ENCODE assay signal across 8 cellular contexts in the genomic region with DNA sequence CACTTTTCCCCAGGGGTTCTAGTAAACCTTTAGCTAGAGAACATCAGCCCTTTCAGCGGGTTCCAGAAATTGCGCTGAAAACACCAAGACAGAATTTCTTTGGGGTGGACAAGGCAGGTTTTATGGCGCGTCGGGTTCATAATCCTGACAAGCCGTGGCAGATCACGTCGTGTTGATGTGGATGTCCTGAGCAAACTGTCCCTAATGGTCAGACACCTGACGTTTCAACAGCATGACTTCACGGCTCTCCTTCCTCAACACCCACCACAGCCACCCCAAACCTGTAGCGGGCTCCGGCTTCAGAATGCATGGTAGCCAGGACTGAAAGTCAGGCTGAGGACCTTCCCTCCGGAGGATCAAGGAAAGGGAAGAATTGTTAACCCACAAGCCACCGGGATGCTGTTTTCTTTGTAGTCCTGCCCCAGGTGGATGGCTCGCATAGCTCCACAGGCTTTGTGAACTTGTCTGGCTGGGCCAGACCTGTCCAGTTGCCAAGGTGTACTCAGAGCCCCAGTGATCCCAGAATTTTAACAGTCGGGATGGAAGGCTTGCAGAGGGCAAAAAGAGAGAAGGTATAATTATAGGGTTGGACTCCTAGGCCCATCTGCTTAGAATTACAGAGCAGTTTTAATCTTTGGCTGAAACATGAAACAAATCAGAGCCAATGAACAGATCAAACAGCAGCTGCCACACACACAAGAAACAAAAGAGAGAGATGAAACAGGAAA. TPM values are rescaled to one million over a fixed set of nuclear protein-coding genes. Genes with fewer than 3 reads are reported as not detected.
DNase-seq lines count a peak whose midpoint lies in the region; ATAC-seq and TF ChIP-seq lines count a peak whose summit lies in the region.

No MANE protein-coding gene starts in this region.

- peaks cover 0 to 14% (median 3%) of the 10 kb centered on the region in 7 donors for H3K9me3 Mint-ChIP-seq in CD14-positive monocyte

- H3K27ac Mint-ChIP-seq in CD14-positive monocyte = no peak overlapping the region

- peaks cover 17 to 75% (median 27%) of the 10 kb centered on the region in 3 donors for H3K4me1 ChIP-seq in esophagus squamous epithelium
- peaks cover 11 to 12% of the 10 kb centered on the region in 2 experiments for H3K4me1 ChIP-seq in trophoblast cell (ENCODE audit: control insufficient read depth in 1 of 2, insufficient read depth in 2 of 2, low read length in 2 of 2)

- no peak overlapping the region for H3K23ac ChIP-seq in trophoblast cell (ENCODE audit: low read length)

- no peaks in the 10 kb centered on the region for H3K36me3 ChIP-seq in esophagus squamous epithelium
- H3K36me3 ChIP-seq in trophoblast cell (ENCODE audit: control insufficient read depth in 1 of 2, insufficient read depth in 2 of 2, low read length in 2 of 2) = no peaks in the 10 kb centered on the region
- H3K36me3 ChIP-seq in brain microvascular endothelial cell (replicated peaks) = no peaks in the 10 kb centered on the region

- no peak overlapping the region for H2BK120ac ChIP-seq in trophoblast cell (ENCODE audit: insufficient read depth, low read length, poor library complexity)

- no peak overlapping the region for H3K14ac ChIP-seq in trophoblast cell (ENCODE audit: low read length)

- H2BK5ac ChIP-seq in trophoblast cell (ENCODE audit: low read depth, low read length, poor library complexity) = no peak overlapping the region

- DNase-seq in CD14-positive monocyte (ENCODE audit: low spot score) (no peak), NCI-H748 (lab: John Stamatoyannopoulos, UW; ENCODE audit: unreplicated experiment) (peak; percentile 37), esophagus squamous epithelium (lab: John Stamatoyannopoulos, UW) (no peak), trophoblast cell (no peak), G401 (ENCODE audit: low spot score) (no peak), glomerular visceral epithelial cell (ENCODE audit: extremely low spot score) (no peak), brain microvascular endothelial cell (no peak)

- peaks cover 2% of the 10 kb centered on the region for H3K79me2 ChIP-seq in trophoblast cell (ENCODE audit: control insufficient read depth, insufficient read depth, low read length, poor library complexity)

- H3K27me3 Mint-ChIP-seq in CD14-positive monocyte (ENCODE audit: low read depth in 3 of 3) = peaks cover 57 to 74% (median 65%) of the 10 kb centered on the region in 3 donors

- H3K27ac ChIP-seq in esophagus squamous epithelium (peak overlapping the region; percentile 87 to 94 (median 90)), trophoblast cell (ENCODE audit: low read depth, low read length) (no peak overlapping the region), brain microvascular endothelial cell (no peak overlapping the region)

- H3K36me3 Mint-ChIP-seq in CD14-positive monocyte = peaks cover 3 to 13% of the 10 kb centered on the region in 2 donors

- no peak overlapping the region for H2AFZ ChIP-seq in trophoblast cell (ENCODE audit: insufficient read depth, low read length, poor library complexity)

- intact Hi-C loops in CD14-positive monocyte (cut with micrococcal nuclease) = no loop called here
- intact Hi-C loops in esophagus squamous epithelium (cut with DNase I) = no loop called here

- TF ChIP-seq CTCF in CD14-positive monocyte (IDR thresholded peaks at IDR 0.05) (no peak), esophagus squamous epithelium (IDR thresholded peaks at IDR 0.05) (no peak), brain microvascular endothelial cell (IDR thresholded peaks at IDR 0.05; ENCODE audit: low read depth, low read length, missing control alignments) (no peak)

- H3K4me1 Mint-ChIP-seq in CD14-positive monocyte = peaks cover 16% of the 10 kb centered on the region

- H2BK12ac ChIP-seq in trophoblast cell (ENCODE audit: low read length) = no peak overlapping the region

- ATAC-seq in HG02938 (IDR thresholded peaks at IDR 0.05; ENCODE audit: unreplicated experiment) = no peak

- no peak overlapping the region for H2AK5ac ChIP-seq in trophoblast cell (ENCODE audit: low read length)

- H4K91ac ChIP-seq in trophoblast cell (ENCODE audit: low read depth, low read length) = no peak overlapping the region

- peaks cover 3% of the 10 kb centered on the region for H3K79me1 ChIP-seq in trophoblast cell (ENCODE audit: low read length)

- no peak overlapping the region for H4K12ac ChIP-seq in trophoblast cell (ENCODE audit: low read depth, low read length)

- H3K4me2 ChIP-seq in trophoblast cell (ENCODE audit: low read length) = peak overlapping the region; percentile 97

- H3K9ac ChIP-seq in trophoblast cell (ENCODE audit: low read length) = no peak overlapping the region

- H4K8ac ChIP-seq in trophoblast cell (ENCODE audit: low read depth, low read length) = no peak overlapping the region

- peak overlapping the region; percentile 89 to 94 for H3K4me3 Mint-ChIP-seq in CD14-positive monocyte

- H3K27me3 ChIP-seq in esophagus squamous epithelium = no peaks in the 10 kb centered on the region
- H3K27me3 ChIP-seq in trophoblast cell (ENCODE audit: insufficient read depth, low read length) = peaks cover 11% of the 10 kb centered on the region
- H3K27me3 ChIP-seq in brain microvascular endothelial cell (replicated peaks) = peaks cover 56% of the 10 kb centered on the region

- peak overlapping the region; percentile 63 to 91 (median 78) for H3K4me3 ChIP-seq in esophagus squamous epithelium
- no peak overlapping the region for H3K4me3 ChIP-seq in trophoblast cell (ENCODE audit: low read depth, low read length)
- no peak overlapping the region for H3K4me3 ChIP-seq in brain microvascular endothelial cell (ENCODE audit: low read depth, low read length)

- WGBS in esophagus squamous epithelium, 2 donors = 9 to 13% methylated on average over 12 to 14 of the region's 16 CpGs
- no CpG with 5 or more reads among the region's 16 CpGs for WGBS in trophoblast cell (ENCODE audit: extremely low coverage, insufficient coverage, insufficient read length)

- H3K9me3 ChIP-seq in esophagus squamous epithelium = no peaks in the 10 kb centered on the region
- H3K9me3 ChIP-seq in trophoblast cell (ENCODE audit: insufficient read depth, low read depth, low read length) = peaks cover 3% of the 10 kb centered on the region

- no peak overlapping the region for H3K18ac ChIP-seq in trophoblast cell (ENCODE audit: low read length)

- in situ Hi-C loops in G401 (cut with HindIII; ENCODE audit: low sequenced_read_pairs) (no loop called here), brain microvascular endothelial cell (cut with HindIII; ENCODE audit: low pct_ligation_motif_present, low sequenced_read_pairs) (no loop called here)

- no peak overlapping the region for H3K4ac ChIP-seq in trophoblast cell (ENCODE audit: low read depth, low read length)

- TF ChIP-seq POLR2A in esophagus squamous epithelium (IDR thresholded peaks at IDR 0.05) = no peak

RNA-seq across cellular contexts. Expression of a gene that starts 1.5 kb away (rescaled TPM):
- polyA plus RNA-seq in CD14-positive monocyte = 1 to 10 TPM; 1.2 to 4.8 TPM
- 10 to 100 TPM; 16.5 to 76.5 (median 41.4) TPM for total RNA-seq in esophagus squamous epithelium
- 0.81 and 1.4 TPM in 2 replicates for polyA plus RNA-seq in trophoblast cell (2013)
- not detected in 2 replicates for total RNA-seq in G401 (2014; rRNA removed; shearing (Covaris generic))

Comparison
In these comparisons a context has a peak if more than half of its experiments do, and no peak if none do; other contexts are left out.
1. H3K27ac ChIP-seq: peak in esophagus squamous epithelium (4 of 4); none in trophoblast cell (single experiment) and brain microvascular endothelial cell (single experiment).
2. H3K4me3 ChIP-seq: peak in esophagus squamous epithelium (4 of 4); none in trophoblast cell (single experiment) and brain microvascular endothelial cell (single experiment).
3. RNA of a gene that starts 1.5 kb away (total RNA-seq): 16.5 to 76.5 TPM in esophagus squamous epithelium; not detected in G401; every median in the first group is over 10 times any median in the second.